ENCODE assay signal across 22 cellular contexts in the genomic region with DNA sequence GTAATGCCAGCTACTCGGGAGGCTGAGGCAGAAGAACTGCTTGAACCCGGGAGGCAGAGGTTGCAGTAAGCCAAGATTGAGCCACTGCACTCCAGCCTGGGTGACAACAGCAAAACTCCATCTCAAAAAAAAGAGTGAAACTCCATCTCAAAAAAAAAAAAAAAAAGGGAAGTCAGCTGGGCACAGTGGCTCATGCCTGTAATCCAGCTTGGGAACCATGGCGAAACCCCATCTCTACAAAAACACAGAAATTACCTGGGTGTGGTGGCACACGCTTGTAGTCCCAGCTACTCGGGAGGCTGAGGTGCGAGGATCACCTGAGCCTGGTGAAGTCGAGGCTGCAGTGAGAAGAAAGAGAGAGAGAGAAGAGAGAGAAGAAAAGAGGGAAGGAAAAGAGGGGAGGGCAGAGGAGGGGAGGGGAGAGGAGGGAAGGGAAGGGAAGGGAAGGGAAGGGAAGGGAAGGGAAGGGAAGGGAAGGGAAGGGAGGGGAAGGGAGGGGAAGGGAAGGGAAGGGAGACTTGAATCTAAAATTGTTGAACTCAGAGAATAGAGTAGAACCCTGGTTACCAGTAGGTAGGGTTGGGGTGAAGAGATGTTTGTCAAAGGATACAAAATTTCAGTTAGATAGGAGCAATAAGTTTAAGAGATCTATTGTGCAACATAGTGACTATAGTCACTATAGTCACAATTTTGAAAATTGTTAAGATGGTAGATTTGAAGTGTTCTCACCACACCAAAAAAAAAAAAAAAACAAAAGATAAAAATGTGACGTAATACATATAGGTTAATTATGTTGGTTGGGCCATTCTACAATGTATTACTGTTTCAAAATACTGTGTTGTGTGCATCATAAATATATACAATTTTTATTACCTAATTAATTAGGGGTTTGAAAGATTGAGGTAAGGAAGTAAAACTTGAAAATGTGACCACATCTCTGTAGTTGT. TPM values are rescaled to one million over a fixed set of nuclear protein-coding genes. Genes with fewer than 3 reads are reported as not detected.
"Had no signal": no experiment of that assay in that cellular context is flagged by ENCODE, and none has a peak within 500 bp of the region (broad histone marks: within the 10 kb centered on the region; RNA-seq: fewer than 3 reads in every experiment).

No MANE protein-coding gene starts in this region.

- H3K9me3 ChIP-seq: body of pancreas, left ventricle myocardium inferior, sigmoid colon, stomach, upper lobe of left lung had no signal

- H3K4me1 ChIP-seq: parathyroid adenoma had no signal

- H3K4me1 Mint-ChIP-seq: activated CD4-positive, alpha-beta T cell treated with anti-CD3 and anti-CD28 coated beads for 36 hours; stimulated activated effector memory CD8-positive, alpha-beta T cell treated with anti-CD3 and anti-CD28 coated beads, Interleukin-12 subunit alpha, Interleukin-12 subunit beta, amount 100 ng/mL, for 72 hours had no signal

- H3K4me3 ChIP-seq: body of pancreas, left ventricle myocardium inferior, sigmoid colon, stomach, upper lobe of left lung had no signal

- H3K27ac Mint-ChIP-seq: activated CD4-positive, alpha-beta T cell treated with anti-CD3 and anti-CD28 coated beads for 36 hours; activated naive CD8-positive, alpha-beta T cell treated with anti-CD3 and anti-CD28 coated beads for 36 hours; activated T-helper 1 cell treated with anti-CD3 and anti-CD28 coated beads, Interleukin-12 subunit alpha, Interleukin-12 subunit beta, Interleukin-2, Interleukin-4 antibody, amounts not matched to agents 30 ng/mL and 10 ng/mL and 1 ng/mL, durations not matched to agents 14 hours and 24 hours and 36 hours; stimulated activated effector memory CD8-positive, alpha-beta T cell treated with anti-CD3 and anti-CD28 coated beads, Interleukin-12 subunit alpha, Interleukin-12 subunit beta, amount 100 ng/mL, for 72 hours; WTC11 had no signal

- H3K36me3 Mint-ChIP-seq: activated naive CD8-positive, alpha-beta T cell treated with anti-CD3 and anti-CD28 coated beads for 36 hours; stimulated activated effector memory CD8-positive, alpha-beta T cell treated with anti-CD3 and anti-CD28 coated beads, Interleukin-12 subunit alpha, Interleukin-12 subunit beta, amount 100 ng/mL, for 72 hours had no signal

- H3K4me3 Mint-ChIP-seq: activated CD4-positive, alpha-beta T cell treated with anti-CD3 and anti-CD28 coated beads for 36 hours; activated naive CD8-positive, alpha-beta T cell treated with anti-CD3 and anti-CD28 coated beads for 36 hours; stimulated activated effector memory CD8-positive, alpha-beta T cell treated with anti-CD3 and anti-CD28 coated beads, Interleukin-12 subunit alpha, Interleukin-12 subunit beta, amount 100 ng/mL, for 72 hours had no signal

- H3K9me3 Mint-ChIP-seq: activated naive CD8-positive, alpha-beta T cell treated with anti-CD3 and anti-CD28 coated beads for 36 hours; activated T-helper 1 cell treated with anti-CD3 and anti-CD28 coated beads, Interleukin-12 subunit alpha, Interleukin-12 subunit beta, Interleukin-2, Interleukin-4 antibody, amounts not matched to agents 30 ng/mL and 10 ng/mL and 1 ng/mL, durations not matched to agents 14 hours and 24 hours and 36 hours; stimulated activated effector memory CD8-positive, alpha-beta T cell treated with anti-CD3 and anti-CD28 coated beads, Interleukin-12 subunit alpha, Interleukin-12 subunit beta, amount 100 ng/mL, for 72 hours; WTC11 had no signal

- H2AFZ ChIP-seq: parathyroid adenoma had no signal

- ATAC-seq: activated CD4-positive, alpha-beta T cell treated with anti-CD3 and anti-CD28 coated beads for 36 hours; body of pancreas; stimulated activated effector memory CD8-positive, alpha-beta T cell treated with anti-CD3 and anti-CD28 coated beads, Interleukin-12 subunit alpha, Interleukin-12 subunit beta, amount 100 ng/mL, for 72 hours; WTC11 had no signal

- H3K27ac ChIP-seq: body of pancreas, left ventricle myocardium inferior, parathyroid adenoma, sigmoid colon, stomach, upper lobe of left lung had no signal

- H3K27me3 ChIP-seq: body of pancreas had no signal

- H3K9ac ChIP-seq: parathyroid adenoma had no signal

- H3K36me3 ChIP-seq: left ventricle myocardium inferior, sigmoid colon, stomach, upper lobe of left lung had no signal

- DNase-seq: activated CD4-positive, alpha-beta T cell treated with anti-CD3 and anti-CD28 coated beads for 36 hours; activated CD4-positive, alpha-beta T cell treated with anti-CD3 and anti-CD28 coated beads, Interleukin-2, amount 50 U/mL, for 48 hours; activated naive CD8-positive, alpha-beta T cell treated with anti-CD3 and anti-CD28 coated beads for 36 hours; activated T-cell treated with anti-CD3 and anti-CD28 coated beads for 4 hours; amygdala; body of pancreas; caudate nucleus; erythroblast; foreskin melanocyte; head of caudate nucleus; kidney glomerular epithelial cell; left ventricle myocardium inferior; mammary epithelial cell; sigmoid colon; stimulated activated CD4-positive, alpha-beta T cell treated with anti-CD3 and anti-CD28 coated beads, Interleukin-4, amount 100 ng/mL, for 24 hours; stomach; T-helper 2 cell; upper lobe of left lung had no signal

RNA-seq across cellular contexts. Expression of gene MRLN, which starts 46.1 kb away (rescaled TPM):
- total RNA-seq: activated CD4-positive, alpha-beta T cell treated with anti-CD3 and anti-CD28 coated beads for 36 hours; activated naive CD8-positive, alpha-beta T cell treated with anti-CD3 and anti-CD28 coated beads for 36 hours; body of pancreas; left ventricle myocardium inferior; mammary epithelial cell; sigmoid colon; stomach; WTC11 had no signal
- polyA plus RNA-seq: mammary epithelial cell, sigmoid colon had no signal
